Comparison of ENCODE assay signal across 11 cellular contexts in the genomic region with DNA sequence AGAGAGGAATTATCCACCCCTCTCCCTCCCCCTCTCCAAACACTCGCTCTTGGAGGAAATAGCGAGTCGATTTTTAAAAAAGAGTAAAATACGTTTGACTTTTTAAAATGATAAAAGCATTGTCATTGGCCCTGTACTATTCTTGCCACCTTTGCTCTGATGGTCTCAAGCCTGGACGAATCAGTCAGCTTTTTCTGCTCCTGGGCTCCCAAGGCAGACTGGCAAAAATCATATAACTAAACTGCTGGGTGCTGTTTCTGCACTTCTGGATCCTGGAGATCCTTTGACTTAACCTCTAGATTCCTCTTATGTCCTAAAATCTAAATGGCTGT. TPM values are rescaled to one million over a fixed set of nuclear protein-coding genes. Genes with fewer than 3 reads are reported as not detected.
DNase-seq lines count a peak whose midpoint lies in the region; ATAC-seq and TF ChIP-seq lines count a peak whose summit lies in the region.
"Had no signal": no experiment of that assay in that cellular context is flagged by ENCODE, and none has a peak within 500 bp of the region (broad histone marks: within the 10 kb centered on the region; RNA-seq: fewer than 3 reads in every experiment).

No MANE protein-coding gene starts in this region.

- TF ChIP-seq CTCF in mesothelial cell of epicardium (IDR thresholded peaks at IDR 0.05; ENCODE audit: unreplicated experiment), result no peak
- no peak for TF ChIP-seq CTCF in thoracic aorta (IDR thresholded peaks at IDR 0.05)
- no peak for TF ChIP-seq CTCF in OCI-LY7 (conservative IDR thresholded peaks at IDR 0.05; ENCODE audit: low read length)
- TF ChIP-seq CTCF in mucosa of descending colon (IDR thresholded peaks at IDR 0.05), result no peak

- no peak overlapping the region for H3K27ac Mint-ChIP-seq in central memory CD8-positive, alpha-beta T cell (ENCODE audit: low read depth)
- no peak overlapping the region for H3K27ac Mint-ChIP-seq in mesothelial cell of epicardium

- no peaks in the 10 kb centered on the region for H3K79me2 ChIP-seq in OCI-LY7 (ENCODE audit: insufficient read depth, low read depth, low read length)

- H3K9me3 ChIP-seq in thoracic aorta (no peaks in the 10 kb centered on the region), OCI-LY7 (ENCODE audit: low read length) (no peaks in the 10 kb centered on the region), mucosa of descending colon (no peaks in the 10 kb centered on the region)
- H3K9me3 ChIP-seq: A549 had no signal

- intact Hi-C loops in OCI-LY7 (cut with micrococcal nuclease; ENCODE audit: unreplicated experiment) (no loop called here), mucosa of descending colon (cut with DNase I, micrococcal nuclease) (no loop called here)

- H3K27ac ChIP-seq in thoracic aorta, result peak overlapping the region; percentile 6 to 67
- H3K27ac ChIP-seq in OCI-LY7 (ENCODE audit: low read depth, low read length, poor library complexity, severe bottlenecking), result no peak overlapping the region
- H3K27ac ChIP-seq: A549 had no signal

- H3K4me1 ChIP-seq in thoracic aorta (ENCODE audit: control insufficient read depth in 1 of 2, low read depth in 2 of 2) (peaks cover 0 to 31% of the 10 kb centered on the region in 2 donors), OCI-LY7 (ENCODE audit: insufficient read depth, low read length, poor library complexity, severe bottlenecking) (peaks cover 6% of the 10 kb centered on the region), mucosa of descending colon (ENCODE audit: low read depth) (peaks cover 6% of the 10 kb centered on the region)

- H3K36me3 ChIP-seq in thoracic aorta (no peaks in the 10 kb centered on the region), OCI-LY7 (ENCODE audit: insufficient read depth, low read length) (no peaks in the 10 kb centered on the region), mucosa of descending colon (ENCODE audit: low read depth) (no peaks in the 10 kb centered on the region)

- ATAC-seq in central memory CD8-positive, alpha-beta T cell (replicated peaks; ENCODE audit: extremely low read depth, poor library complexity, severe bottlenecking), result no peak
- ATAC-seq in thoracic aorta (ENCODE audit: insufficient number of reproducible peaks, low FRiP score, low read depth) (no peak), HG03097 (IDR thresholded peaks at IDR 0.05; ENCODE audit: low FRiP score, unreplicated experiment) (no peak), mucosa of descending colon (no peak)
- ATAC-seq: A549 had no signal

- POLR2A ChIA-PET in OCI-LY7 (lab: Charles Lee), result interaction anchor here (0.7 kb wide), 2 partner anchors 406 to 454 kb away, joined by 3 read pairs; no protein-coding TSS in a partner anchor

- no peaks in the 10 kb centered on the region for H3K9me3 Mint-ChIP-seq in central memory CD8-positive, alpha-beta T cell
- no peaks in the 10 kb centered on the region for H3K9me3 Mint-ChIP-seq in mesothelial cell of epicardium

- H3K9me2 ChIP-seq in OCI-LY7 (ENCODE audit: insufficient read depth, low read length), result no peaks in the 10 kb centered on the region

- CTCF ChIA-PET in OCI-LY7 (lab: Charles Lee; ENCODE audit: unreplicated experiment), result no interaction called here

- H4K20me1 ChIP-seq in OCI-LY7 (ENCODE audit: insufficient read depth, low read length), result no peaks in the 10 kb centered on the region

- H2AFZ ChIP-seq in OCI-LY7 (ENCODE audit: low read length), result no peak overlapping the region

- H3K27me3 Mint-ChIP-seq in central memory CD8-positive, alpha-beta T cell, result peaks cover 42% of the 10 kb centered on the region
- no peaks in the 10 kb centered on the region for H3K27me3 Mint-ChIP-seq in mesothelial cell of epicardium (ENCODE audit: low read depth)

- peak overlapping the region; percentile 87 for H3K4me3 Mint-ChIP-seq in central memory CD8-positive, alpha-beta T cell
- peak overlapping the region; percentile 88 for H3K4me3 Mint-ChIP-seq in mesothelial cell of epicardium

- peaks cover 5% of the 10 kb centered on the region for H3K36me3 Mint-ChIP-seq in central memory CD8-positive, alpha-beta T cell (ENCODE audit: insufficient read depth)
- no peaks in the 10 kb centered on the region for H3K36me3 Mint-ChIP-seq in mesothelial cell of epicardium

- H3K4me2 ChIP-seq in OCI-LY7 (ENCODE audit: low read length), result no peak overlapping the region

- H3K4me1 Mint-ChIP-seq in central memory CD8-positive, alpha-beta T cell, result peaks cover 30% of the 10 kb centered on the region
- H3K4me1 Mint-ChIP-seq in mesothelial cell of epicardium, result peaks cover 26% of the 10 kb centered on the region

- no peaks in the 10 kb centered on the region for H3K27me3 ChIP-seq in thoracic aorta (replicated peaks; ENCODE audit: insufficient read depth)

- H3K4me3 ChIP-seq in thoracic aorta (peak overlapping the region; percentile 96), OCI-LY7 (ENCODE audit: low read depth, low read length, poor library complexity, severe bottlenecking) (no peak overlapping the region), mucosa of descending colon (no peak overlapping the region)

- BruUV-seq in OCI-LY7 (replicated peaks; lab: Mats Ljungman, UMichigan), result no TSS peak

- peak; percentile 17 for DNase-seq in activated CD8-positive, alpha-beta memory T cell treated with anti-CD3 and anti-CD28 coated beads for 24 hours
- DNase-seq in activated CD8-positive, alpha-beta memory T cell treated with anti-CD3 and anti-CD28 coated beads, Interleukin-2, amount 50 U/mL, for 4 hours, result no peak
- no peak for DNase-seq in central memory CD8-positive, alpha-beta T cell (ENCODE audit: low spot score in 2 of 2)
- DNase-seq in mesothelial cell of epicardium (ENCODE audit: low spot score in 2 of 2, unreplicated experiment in 2 of 2), result no peak
- DNase-seq in thoracic aorta (ENCODE audit: low spot score), result no peak
- no peak for DNase-seq in OCI-LY7 (ENCODE audit: low spot score)
- no peak for DNase-seq in mucosa of descending colon
- DNase-seq: HCEC 1CT, NCI-H226 had no signal

RNA-seq across cellular contexts. Expression of a gene that starts 1.7 kb away (rescaled TPM):
- total RNA-seq in mesothelial cell of epicardium (36.7 to 41.2 TPM (median 37.7 TPM) in 3 replicates), thoracic aorta (10 to 100 TPM; 18.1 to 25.4 TPM), OCI-LY7 (2022) (3.5 and 6.3 TPM in 2 replicates), mucosa of descending colon (10 to 100 TPM in 1 of 3 donors, 1 to 10 TPM in 2; 3.5 to 15.0 (median 8.5) TPM)
- total RNA-seq in OCI-LY7 (2014; rRNA removed; shearing (Covaris generic)), result 6.6 and 11.4 TPM in 2 replicates
